8 cellular contexts compared by ENCODE assay signal in genomic region chr16:74813109-74813641, GRCh38. TPM values are rescaled to one million over a fixed set of nuclear protein-coding genes. Genes with fewer than 3 reads are reported as not detected.
DNase-seq lines count a peak whose midpoint lies in the region; ATAC-seq, FAIRE-seq and TF ChIP-seq lines count a peak whose summit lies in the region.

No MANE protein-coding gene starts in this region.

- no peaks in the 10 kb centered on the region for H3K79me2 ChIP-seq in SK-N-SH (ENCODE audit: insufficient read depth)

- DNase-seq in GM03348 (ENCODE audit: low spot score) = peak; percentile 89
- peak; percentile 83 for DNase-seq in H54 (ENCODE audit: insufficient read length, low spot score)
- peak; percentile 41 for DNase-seq in LNCaP clone FGC (ENCODE audit: low read depth)
- peak; percentile 93 for DNase-seq in SK-N-SH
- peak; percentile 84 for DNase-seq in activated naive CD4-positive, alpha-beta T cell treated with anti-CD3 and anti-CD28 coated beads for 36 hours
- peak; percentile 91 for DNase-seq in glutamatergic neuron
- peak; percentile 80 to 98 (median 92) for DNase-seq in pancreas
- DNase-seq in tibial nerve (ENCODE audit: low spot score in 2 of 2) = peak; percentile 49 to 51

- TF ChIP-seq POLR2A in H54 (IDR thresholded peaks at IDR 0.05; ENCODE audit: low read depth, low read length) (no peak), tibial nerve (IDR thresholded peaks at IDR 0.05) (no peak)

- H3K9me3 Mint-ChIP-seq in activated naive CD4-positive, alpha-beta T cell treated with anti-CD3 and anti-CD28 coated beads for 36 hours = no peaks in the 10 kb centered on the region
- H3K9me3 Mint-ChIP-seq in glutamatergic neuron (ENCODE audit: unreplicated experiment) = peaks cover 3% of the 10 kb centered on the region

- intact Hi-C loops in activated naive CD4-positive, alpha-beta T cell treated with anti-CD3 and anti-CD28 coated beads for 36 hours (cut with micrococcal nuclease) = loop anchor here (1.0 kb wide), 4 partner anchors 49 to 298 kb away; no protein-coding TSS in a partner anchor
- intact Hi-C loops in pancreas (cut with DNase I) = no loop called here

- peak; percentile 100 for ATAC-seq in pancreas

- H3K4me3 Mint-ChIP-seq in activated naive CD4-positive, alpha-beta T cell treated with anti-CD3 and anti-CD28 coated beads for 36 hours = no peak overlapping the region
- H3K4me3 Mint-ChIP-seq in glutamatergic neuron (ENCODE audit: unreplicated experiment) = no peak overlapping the region

- peak overlapping the region; percentile 71 for H2AFZ ChIP-seq in SK-N-SH (ENCODE audit: low read depth)

- H4K20me1 ChIP-seq in SK-N-SH (ENCODE audit: insufficient read depth) = no peaks in the 10 kb centered on the region

- H3K36me3 ChIP-seq in SK-N-SH (replicated peaks in 1 of 2; ENCODE audit: control insufficient read depth in 1 of 2, insufficient read depth in 2 of 2, low read length in 1 of 2) (no peaks in the 10 kb centered on the region), pancreas (no peaks in the 10 kb centered on the region), tibial nerve (no peaks in the 10 kb centered on the region)

- no peak overlapping the region for H3K27ac Mint-ChIP-seq in activated naive CD4-positive, alpha-beta T cell treated with anti-CD3 and anti-CD28 coated beads for 36 hours
- H3K27ac Mint-ChIP-seq in glutamatergic neuron (ENCODE audit: unreplicated experiment) = no peak overlapping the region

- 26% methylated on average over 8 of the region's 25 CpGs for WGBS in SK-N-SH (ENCODE audit: low lambda C conversion rate)
- WGBS in pancreas, 2 donors = 5% methylated on average over 25 of the region's 25 CpGs
- WGBS in tibial nerve, 2 donors = 13 to 15% methylated on average over 24 to 25 of the region's 25 CpGs

- FAIRE-seq in H54 (lab: Jason Lieb, UNC) (no peak), pancreas (lab: Jason Lieb, UNC) (no peak)

- H3K4me2 ChIP-seq in SK-N-SH = 0 out of 2 replicates have a peak overlapping the region, but pooled peaks have one; percentile 53

- H3K27me3 Mint-ChIP-seq in activated naive CD4-positive, alpha-beta T cell treated with anti-CD3 and anti-CD28 coated beads for 36 hours (ENCODE audit: low read depth) = no peaks in the 10 kb centered on the region
- no peaks in the 10 kb centered on the region for H3K27me3 Mint-ChIP-seq in glutamatergic neuron (ENCODE audit: unreplicated experiment)

- no peaks in the 10 kb centered on the region for H3K9me2 ChIP-seq in SK-N-SH

- TF ChIP-seq CTCF in LNCaP clone FGC (IDR thresholded peaks at IDR 0.05; ENCODE audit: control insufficient read depth, extremely low read depth, insufficient read depth) = peak; percentile 96
- peak; percentile 81 for TF ChIP-seq CTCF in SK-N-SH (IDR thresholded peaks at IDR 0.05)
- peak; percentile 96 for TF ChIP-seq CTCF in glutamatergic neuron (IDR thresholded peaks at IDR 0.05; ENCODE audit: partially characterized antibody, unreplicated experiment)
- TF ChIP-seq CTCF in pancreas (IDR thresholded peaks at IDR 0.05) = peak; percentile 91 to 98 (median 94)
- TF ChIP-seq CTCF in tibial nerve (IDR thresholded peaks at IDR 0.05) = peak; percentile 93 to 95 (median 94)

- peak; percentile 82 for TF ChIP-seq RAD21 in SK-N-SH (IDR thresholded peaks at IDR 0.05; ENCODE audit: low read length)

- POLR2A ChIA-PET in SK-N-SH (lab: Yijun Ruan, JAX) = no interaction called here

- no peaks in the 10 kb centered on the region; the same call in 1 of the 2 replicates for H3K27me3 ChIP-seq in SK-N-SH (ENCODE audit: insufficient read depth)
- H3K27me3 ChIP-seq in pancreas = no peaks in the 10 kb centered on the region
- no peaks in the 10 kb centered on the region for H3K27me3 ChIP-seq in tibial nerve

- no peak overlapping the region for H3K9ac ChIP-seq in SK-N-SH

- peaks cover 6% of the 10 kb centered on the region; the same call in 1 of the 2 replicates for H3K9me3 ChIP-seq in SK-N-SH
- no peaks in the 10 kb centered on the region for H3K9me3 ChIP-seq in pancreas
- H3K9me3 ChIP-seq in tibial nerve = no peaks in the 10 kb centered on the region

- H3K4me3 ChIP-seq in LNCaP clone FGC (ENCODE audit: low read depth, low read length) (no peak overlapping the region), SK-N-SH (ENCODE audit: low read depth in 2 of 2, low read length in 1 of 2) (peak overlapping the region in 1 of 2 experiments; percentile 20; a peak in 1 of 4 replicates), pancreas (no peak overlapping the region), tibial nerve (no peak overlapping the region)

- peaks cover 3% of the 10 kb centered on the region for H3K4me1 Mint-ChIP-seq in activated naive CD4-positive, alpha-beta T cell treated with anti-CD3 and anti-CD28 coated beads for 36 hours (ENCODE audit: low read depth)
- no peaks in the 10 kb centered on the region for H3K4me1 Mint-ChIP-seq in glutamatergic neuron (ENCODE audit: low read depth, unreplicated experiment)

- H3K36me3 Mint-ChIP-seq in activated naive CD4-positive, alpha-beta T cell treated with anti-CD3 and anti-CD28 coated beads for 36 hours (ENCODE audit: low read depth) = no peaks in the 10 kb centered on the region
- H3K36me3 Mint-ChIP-seq in glutamatergic neuron (ENCODE audit: unreplicated experiment) = no peaks in the 10 kb centered on the region

- no peak overlapping the region for H3K27ac ChIP-seq in SK-N-SH (ENCODE audit: low read depth in 2 of 2, low read length in 1 of 2)
- no peak overlapping the region for H3K27ac ChIP-seq in pancreas
- no peak overlapping the region for H3K27ac ChIP-seq in tibial nerve

- no peaks in the 10 kb centered on the region for H3K4me1 ChIP-seq in SK-N-SH (ENCODE audit: control insufficient read depth in 1 of 2, insufficient read depth in 2 of 2, low read depth in 1 of 2, low read length in 1 of 2)
- no peaks in the 10 kb centered on the region for H3K4me1 ChIP-seq in pancreas
- H3K4me1 ChIP-seq in tibial nerve = peaks cover 0 to 18% (median 0%) of the 10 kb centered on the region in 4 donors

- CTCF ChIA-PET in SK-N-SH (lab: Yijun Ruan, JAX) = interaction anchor here (0.6 to 7.8 kb wide), 45 partner anchors 9 to 597 kb away, joined by 3 to 148 read pairs (median 5); partner anchors contain the start of genes FA2H and MLKL
- CTCF ChIA-PET in activated naive CD4-positive, alpha-beta T cell treated with anti-CD3 and anti-CD28 coated beads for 36 hours (lab: Charles Lee) = interaction anchor here (0.5 to 6.1 kb wide), 16 partner anchors 10 to 574 kb away, joined by 3 to 61 read pairs (median 3); partner anchors contain the start of gene MLKL

- no peak for TF ChIP-seq EP300 in SK-N-SH (IDR thresholded peaks at IDR 0.05; ENCODE audit: borderline replicate concordance in 1 of 2, low read depth in 1 of 2, low read length in 1 of 2)
- no peak for TF ChIP-seq EP300 in tibial nerve (IDR thresholded peaks at IDR 0.05)

- no peaks in the 10 kb centered on the region for H3F3A ChIP-seq in SK-N-SH (replicated peaks; ENCODE audit: insufficient read depth)

TF ChIP-seq in SK-N-SH, 30 proteins besides CTCF, POLR2A, EP300 and RAD21 (continues in another document):
- TF ChIP-seq RCOR1 (IDR thresholded peaks at IDR 0.05; ENCODE audit: low read length) (no peak), TEAD4 (IDR thresholded peaks at IDR 0.05; ENCODE audit: borderline replicate concordance, insufficient read depth) (no peak), SIN3A (IDR thresholded peaks at IDR 0.05; ENCODE audit: borderline replicate concordance, low read depth, low read length) (no peak), YY1 (IDR thresholded peaks at IDR 0.05; ENCODE audit: low read depth) (no peak), USF1 (IDR thresholded peaks at IDR 0.05; ENCODE audit: borderline replicate concordance, low read depth) (no peak), RXRA (IDR thresholded peaks at IDR 0.05; ENCODE audit: borderline replicate concordance, low read depth) (no peak), IRF3 (IDR thresholded peaks at IDR 0.05; ENCODE audit: low read depth, low read length) (no peak), MXI1 (IDR thresholded peaks at IDR 0.05; ENCODE audit: low read depth, low read length) (peak; percentile 60; the same call in 1 of the 2 replicates), ELF1 (IDR thresholded peaks at IDR 0.05) (no peak), SMC3 (IDR thresholded peaks at IDR 0.05; ENCODE audit: low read depth, low read length) (peak; percentile 84), POLR2AphosphoS5 (IDR thresholded peaks at IDR 0.05; ENCODE audit: low read depth, low read length) (no peak), USF2 (IDR thresholded peaks at IDR 0.05; ENCODE audit: borderline replicate concordance, low read depth, low read length) (no peak), NRF1 (IDR thresholded peaks at IDR 0.05; ENCODE audit: low read depth, low read length) (0 out of 2 replicates have a peak, but pooled peaks have one; percentile 15)

RNA-seq across cellular contexts. Expression of gene FA2H, which starts 38.6 kb away (rescaled TPM):
- polyA plus RNA-seq in SK-N-SH (2012; rRNA removed) = not detected in 2 replicates
- polyA plus RNA-seq in SK-N-SH (2012; cell fraction: cytosol; rRNA removed) = not detected in 2 replicates
- not detected in 2 replicates for polyA plus RNA-seq in SK-N-SH (2012; cell fraction: nucleus; rRNA removed)
- total RNA-seq in activated naive CD4-positive, alpha-beta T cell treated with anti-CD3 and anti-CD28 coated beads for 36 hours = under 1 TPM in 1 of 2 experiments, not detected in 1; 0.15 TPM
- total RNA-seq in glutamatergic neuron (ENCODE audit: unreplicated experiment) = not detected
- 1 to 10 TPM; 2.2 to 6.4 (median 3.5) TPM for total RNA-seq in pancreas
- 1 to 10 TPM; 3.9 to 4.8 TPM for polyA plus RNA-seq in pancreas
- 10 to 100 TPM; 11.9 to 31.6 (median 21.6) TPM for total RNA-seq in tibial nerve

Comparison
In these comparisons a context has a peak if more than half of its experiments do, and no peak if none do; other contexts are left out.
1. DNase-seq: peak in every context shown above with its lines; median percentile 93 in SK-N-SH; 92 in pancreas; 91 in glutamatergic neuron; 89 in GM03348; 84 in activated naive CD4-positive, alpha-beta T cell treated with anti-CD3 and anti-CD28 coated beads for 36 hours; 83 in H54; 50 in tibial nerve; 41 in LNCaP clone FGC.